Comparison of ENCODE assay signal across 8 cellular contexts in genomic region chr16:22939744-22940363, GRCh38.
DNase-seq lines count a peak whose midpoint lies in the region; ATAC-seq, FAIRE-seq and TF ChIP-seq lines count a peak whose summit lies in the region.
"Not testable (repeated sequence)": the region's sequence is repeated elsewhere in the genome, so short reads cannot be mapped to it uniquely, and the experiment has no call there.

No MANE protein-coding gene starts in this region.

- H3K4me3 Mint-ChIP-seq in GM23338, result not testable (repeated sequence)

- H2BK15ac ChIP-seq in neuronal stem cell (ENCODE audit: low read length), result not testable (repeated sequence)

- H3K4me1 Mint-ChIP-seq in GM23338, result not testable (repeated sequence)

- H3K9me2 ChIP-seq in GM23338 (ENCODE audit: insufficient read depth), result not testable (repeated sequence)

- not testable (repeated sequence) for H3F3A ChIP-seq in GM23338 (replicated peaks; ENCODE audit: low read depth)

- H3K4me2 ChIP-seq in GM23338; neuronal stem cell (ENCODE audit: insufficient read depth, low read length, poor library complexity, severe bottlenecking): not testable (repeated sequence)

- not testable (repeated sequence) for H3K14ac ChIP-seq in neuronal stem cell (ENCODE audit: low read length)

- not testable (repeated sequence) for H3K9me3 ChIP-seq in BE2C; neuronal stem cell (replicated peaks in 1 of 2; ENCODE audit: control insufficient read depth in 2 of 2, insufficient read depth in 1 of 2, low read depth in 1 of 2, low read length in 2 of 2)

- not testable (repeated sequence) for H3K4ac ChIP-seq in neuronal stem cell (ENCODE audit: low read length)

- not testable (repeated sequence) for H3K4me3 ChIP-seq in BE2C (ENCODE audit: low read depth, low read length); GM23338; bronchial epithelial cell (ENCODE audit: low read depth, low read length); neuronal stem cell (ENCODE audit: low read length in 2 of 2)

- not testable (repeated sequence) for H3K9ac ChIP-seq in neuronal stem cell (ENCODE audit: low read depth, low read length, poor library complexity)

- not testable (repeated sequence) for H2BK120ac ChIP-seq in neuronal stem cell (ENCODE audit: low read depth, low read length)

- not testable (repeated sequence) for TF ChIP-seq CTCF in BE2C (IDR thresholded peaks at IDR 0.05; ENCODE audit: low read depth, low read length); GM23338 (conservative IDR thresholded peaks at IDR 0.05; ENCODE audit: low read depth in 2 of 2); bronchial epithelial cell (IDR thresholded peaks at IDR 0.05; ENCODE audit: insufficient read depth, low read length, severe bottlenecking)

- no CpG with 5 or more reads among the region's 4 CpGs for WGBS in neuronal stem cell (ENCODE audit: extremely low coverage in 2 of 2, insufficient read length in 2 of 2, insufficient replicate concordance in 1 of 2), 2 donors

- not testable (repeated sequence) for H4K20me1 ChIP-seq in GM23338 (replicated peaks; ENCODE audit: insufficient read depth)

- not testable (repeated sequence) for H3K4me1 ChIP-seq in BE2C; GM23338 (ENCODE audit: insufficient read depth); neuronal stem cell (ENCODE audit: control insufficient read depth in 2 of 2, insufficient read depth in 1 of 2, low read depth in 1 of 2, low read length in 2 of 2)

- H3K23ac ChIP-seq in neuronal stem cell (ENCODE audit: low read depth, low read length, poor library complexity), result not testable (repeated sequence)

- H3K27ac Mint-ChIP-seq in GM23338, result not testable (repeated sequence)

- not testable (repeated sequence) for H3K27me3 Mint-ChIP-seq in GM23338 (ENCODE audit: insufficient read depth, low read depth, poor library complexity)

- not testable (repeated sequence) for H3K27ac ChIP-seq in GM23338 (ENCODE audit: low read depth); neuronal stem cell (replicated peaks; ENCODE audit: low read length)

- H3K36me3 Mint-ChIP-seq in GM23338 (ENCODE audit: low read depth), result not testable (repeated sequence)

- not testable (repeated sequence) for H3K79me2 ChIP-seq in GM23338 (replicated peaks; ENCODE audit: insufficient read depth)

- not testable (repeated sequence) for H2AFZ ChIP-seq in GM23338; neuronal stem cell (ENCODE audit: low read length)

- ATAC-seq in GM23338, result not testable (repeated sequence)

- peak; percentile 60 for FAIRE-seq in bronchial epithelial cell (lab: Jason Lieb, UNC)

- H3K9me3 Mint-ChIP-seq in GM23338, result not testable (repeated sequence)

- H3K18ac ChIP-seq in neuronal stem cell (ENCODE audit: low read length), result not testable (repeated sequence)

- DNase-seq in BE2C, result peak; percentile 20
- DNase-seq in GM23338 (ENCODE audit: low spot score), result peak; percentile 96
- peak; percentile 39 for DNase-seq in NCI-H226
- peak; percentile 33 for DNase-seq in SW480 (ENCODE audit: low spot score)
- peak; percentile 73 for DNase-seq in bronchial epithelial cell (ENCODE audit: low read depth)
- peak; percentile 83 for DNase-seq in iPS DF 19.7 (ENCODE audit: low read depth, low spot score)
- peak; percentile 24 for DNase-seq in kidney tubule cell (ENCODE audit: low spot score)
- peak; percentile 43 for DNase-seq in neuronal stem cell (ENCODE audit: low spot score)

- not testable (repeated sequence) for H2AK5ac ChIP-seq in neuronal stem cell (ENCODE audit: low read depth, low read length)

- not testable (repeated sequence) for H3K27me3 ChIP-seq in BE2C; GM23338 (ENCODE audit: insufficient read depth); bronchial epithelial cell (ENCODE audit: control insufficient read depth, insufficient read depth, low read length); neuronal stem cell (ENCODE audit: control insufficient read depth in 3 of 3, insufficient read depth in 3 of 3, low read depth in 1 of 3, low read length in 3 of 3)

- H4K91ac ChIP-seq in neuronal stem cell (ENCODE audit: low read depth, low read length, poor library complexity), result not testable (repeated sequence)

- not testable (repeated sequence) for H4K8ac ChIP-seq in neuronal stem cell (ENCODE audit: low read depth, low read length)

- not testable (repeated sequence) for H3K79me1 ChIP-seq in neuronal stem cell (ENCODE audit: low read depth, low read length)

- not testable (repeated sequence) for H3K36me3 ChIP-seq in BE2C; GM23338 (ENCODE audit: insufficient read depth); bronchial epithelial cell (ENCODE audit: control insufficient read depth, insufficient read depth, low read length); neuronal stem cell (replicated peaks in 1 of 2; ENCODE audit: control insufficient read depth in 2 of 2, insufficient read depth in 2 of 2, low read length in 2 of 2)

- not testable (repeated sequence) for H2BK12ac ChIP-seq in neuronal stem cell (ENCODE audit: low read length)

- H2BK5ac ChIP-seq in neuronal stem cell (ENCODE audit: low read length), result not testable (repeated sequence)

Comparison
In these comparisons a context has a peak if more than half of its experiments do, and no peak if none do; other contexts are left out.
1. DNase-seq: peak in every context shown above with its lines; median percentile 96 in GM23338; 83 in iPS DF 19.7; 73 in bronchial epithelial cell; 43 in neuronal stem cell; 39 in NCI-H226; 33 in SW480; 24 in kidney tubule cell; 20 in BE2C.